In the genomic region with DNA sequence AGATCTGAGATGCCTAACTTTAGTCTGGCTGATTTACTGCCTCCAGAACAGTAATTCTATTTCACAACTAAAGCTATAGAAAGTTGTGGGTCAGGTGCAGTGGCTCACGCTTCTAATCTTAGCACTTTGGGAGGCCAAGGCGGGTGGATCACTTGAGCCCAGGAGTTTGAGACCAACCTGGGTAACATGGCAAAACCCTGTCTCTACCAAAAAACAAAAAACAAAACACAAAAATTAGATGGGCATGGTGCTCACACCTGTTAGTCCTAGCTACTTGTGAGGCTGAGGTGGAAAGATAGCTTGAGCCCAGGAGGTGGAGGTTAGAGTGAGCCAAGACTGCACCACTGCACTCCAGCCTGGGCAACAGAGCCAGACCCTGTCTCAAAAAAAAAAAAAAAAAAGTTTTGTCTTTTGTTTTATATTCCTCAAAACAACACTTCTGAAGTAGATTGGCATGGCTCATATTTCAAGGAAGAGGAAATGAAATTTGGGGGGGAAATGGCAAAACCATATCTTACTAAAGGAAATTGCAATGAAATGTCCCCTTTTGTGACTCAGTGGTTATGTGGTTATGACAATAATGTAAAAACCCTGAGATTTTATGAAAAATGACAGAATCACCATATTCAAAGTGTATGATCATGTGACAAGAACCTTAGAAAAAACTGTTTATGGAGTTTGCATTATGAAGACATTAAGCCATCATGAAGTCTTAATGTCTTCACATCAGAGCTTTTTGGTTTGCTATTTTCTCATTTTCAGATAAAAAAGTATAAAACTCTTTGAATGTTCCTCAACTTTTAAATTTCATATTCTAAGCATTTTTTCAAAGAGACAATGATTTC, we compare ENCODE assay signal across 16 cellular contexts. TPM values are rescaled to one million over a fixed set of nuclear protein-coding genes. Genes with fewer than 3 reads are reported as not detected.
DNase-seq lines count a peak whose midpoint lies in the region; ATAC-seq and TF ChIP-seq lines count a peak whose summit lies in the region.
"Had no signal": no experiment of that assay in that cellular context is flagged by ENCODE, and none has a peak within 500 bp of the region (broad histone marks: within the 10 kb centered on the region; RNA-seq: fewer than 3 reads in every experiment).

No MANE protein-coding gene starts in this region.

- no peak for TF ChIP-seq POLR2A in body of pancreas (IDR thresholded peaks at IDR 0.05)

- no peaks in the 10 kb centered on the region for H3K27me3 Mint-ChIP-seq in activated T-helper 2 cell treated with anti-CD3 and anti-CD28 coated beads, Interferon-gamma antibody, Interleukin-2, Interleukin-4, amounts not matched to agents 10 μg/mL and 5 μg/mL and 100 μg/mL, durations not matched to agents 14 hours and 24 hours and 36 hours (ENCODE audit: low read depth)

- H3K4me3 Mint-ChIP-seq in activated T-helper 2 cell treated with anti-CD3 and anti-CD28 coated beads, Interferon-gamma antibody, Interleukin-2, Interleukin-4, amounts not matched to agents 10 μg/mL and 5 μg/mL and 100 μg/mL, durations not matched to agents 14 hours and 24 hours and 36 hours (ENCODE audit: low read depth) = peak overlapping the region; percentile 27

- no peaks in the 10 kb centered on the region for H3K36me3 ChIP-seq in skeletal muscle tissue (ENCODE audit: control insufficient read depth in 3 of 3, insufficient read depth in 3 of 3, low read length in 3 of 3)
- no peaks in the 10 kb centered on the region for H3K36me3 ChIP-seq in body of pancreas (replicated peaks in 1 of 2; ENCODE audit: insufficient read depth in 1 of 2, low read depth in 2 of 2)
- H3K36me3 ChIP-seq: upper lobe of left lung had no signal

- no peaks in the 10 kb centered on the region for H3K9me3 Mint-ChIP-seq in activated T-helper 2 cell treated with anti-CD3 and anti-CD28 coated beads, Interferon-gamma antibody, Interleukin-2, Interleukin-4, amounts not matched to agents 10 μg/mL and 5 μg/mL and 100 μg/mL, durations not matched to agents 14 hours and 24 hours and 36 hours

- H3K27ac Mint-ChIP-seq in activated T-helper 2 cell treated with anti-CD3 and anti-CD28 coated beads, Interferon-gamma antibody, Interleukin-2, Interleukin-4, amounts not matched to agents 10 μg/mL and 5 μg/mL and 100 μg/mL, durations not matched to agents 14 hours and 24 hours and 36 hours = peak overlapping the region; percentile 83

- WGBS in body of pancreas, 2 donors = 78 to 91% methylated on average over 2 of the region's 2 CpGs

- H3K4me3 ChIP-seq in skeletal muscle tissue (ENCODE audit: low read length in 3 of 3) (no peak overlapping the region), body of pancreas (no peak overlapping the region)
- H3K4me3 ChIP-seq: smooth muscle cell, upper lobe of left lung had no signal

- H3K9me3 ChIP-seq in skeletal muscle tissue (ENCODE audit: control insufficient read depth in 3 of 3, low read length in 3 of 3) (no peaks in the 10 kb centered on the region), body of pancreas (no peaks in the 10 kb centered on the region)
- H3K9me3 ChIP-seq: upper lobe of left lung had no signal

- no peak for TF ChIP-seq CTCF in body of pancreas (IDR thresholded peaks at IDR 0.05)

- peak; percentile 38 for DNase-seq in SIG-M5 treated with dmso at 0.1 percent for 504 hours (lab: John Stamatoyannopoulos, UW; ENCODE audit: unreplicated experiment)
- DNase-seq in SIG-M5 (lab: John Stamatoyannopoulos, UW) = no peak
- DNase-seq in MV-4-11 (lab: John Stamatoyannopoulos, UW) = peak; percentile 83
- no peak for DNase-seq in activated T-helper 2 cell treated with anti-CD3 and anti-CD28 coated beads, Interferon-gamma antibody, Interleukin-2, Interleukin-4, amounts not matched to agents 10 μg/mL and 5 μg/mL and 100 μg/mL, durations not matched to agents 14 hours and 24 hours and 36 hours (ENCODE audit: low spot score)
- DNase-seq in substantia nigra (lab: John Stamatoyannopoulos, UW) = no peak
- DNase-seq in body of pancreas = no peak
- no peak for DNase-seq in left cardiac atrium
- DNase-seq: Calu3, MM.1S, occipital lobe, T1000, upper lobe of left lung had no signal

- no peak overlapping the region for H3K9ac ChIP-seq in skeletal muscle tissue (ENCODE audit: low read depth in 1 of 3, low read length in 3 of 3)

- H3K27ac ChIP-seq in skeletal muscle tissue (ENCODE audit: low read depth, low read length) (peak overlapping the region; percentile 40), substantia nigra (ENCODE audit: low read depth, low read length, poor library complexity, severe bottlenecking) (no peak overlapping the region), body of pancreas (no peak overlapping the region)
- H3K27ac ChIP-seq: 22Rv1, RWPE1, upper lobe of left lung had no signal

- peaks cover 83% of the 10 kb centered on the region for H3K4me1 Mint-ChIP-seq in activated T-helper 2 cell treated with anti-CD3 and anti-CD28 coated beads, Interferon-gamma antibody, Interleukin-2, Interleukin-4, amounts not matched to agents 10 μg/mL and 5 μg/mL and 100 μg/mL, durations not matched to agents 14 hours and 24 hours and 36 hours (ENCODE audit: low read depth)

- H3K27me3 ChIP-seq in skeletal muscle tissue (ENCODE audit: control insufficient read depth in 3 of 3, insufficient read depth in 3 of 3, low read length in 3 of 3) (no peaks in the 10 kb centered on the region), body of pancreas (no peaks in the 10 kb centered on the region)
- H3K27me3 ChIP-seq: upper lobe of left lung had no signal

- H3K4me1 ChIP-seq in skeletal muscle tissue (ENCODE audit: control insufficient read depth in 3 of 3, insufficient read depth in 3 of 3, low read length in 3 of 3) (peaks cover 30 to 51% (median 35%) of the 10 kb centered on the region in 3 donors), body of pancreas (peaks cover 17% of the 10 kb centered on the region)

- ATAC-seq in body of pancreas (no peak), left cardiac atrium (no peak)

- intact Hi-C loops in activated T-helper 2 cell treated with anti-CD3 and anti-CD28 coated beads, Interferon-gamma antibody, Interleukin-2, Interleukin-4, amounts not matched to agents 10 μg/mL and 5 μg/mL and 100 μg/mL, durations not matched to agents 14 hours and 24 hours and 36 hours (cut with micrococcal nuclease) = no loop called here
- intact Hi-C loops in body of pancreas (cut with DNase I) = no loop called here
- intact Hi-C loops in left cardiac atrium (cut with DNase I) = no loop called here

- H3K36me3 Mint-ChIP-seq in activated T-helper 2 cell treated with anti-CD3 and anti-CD28 coated beads, Interferon-gamma antibody, Interleukin-2, Interleukin-4, amounts not matched to agents 10 μg/mL and 5 μg/mL and 100 μg/mL, durations not matched to agents 14 hours and 24 hours and 36 hours (ENCODE audit: low read depth) = peaks cover 62% of the 10 kb centered on the region

RNA-seq across cellular contexts. Expression of a gene that starts 16.2 kb away (rescaled TPM):
- 358 and 359 TPM in 2 replicates for total RNA-seq in activated T-helper 2 cell treated with anti-CD3 and anti-CD28 coated beads, Interferon-gamma antibody, Interleukin-2, Interleukin-4, amounts not matched to agents 10 μg/mL and 5 μg/mL and 100 μg/mL, durations not matched to agents 14 hours and 24 hours and 36 hours
- total RNA-seq in skeletal muscle tissue (21.9 TPM), body of pancreas (10 to 100 TPM; 17.1 to 17.9 TPM), left cardiac atrium (10 to 100 TPM; 27.7 to 29.0 TPM)

RNA-seq across cellular contexts. Expression of a gene that starts 26.9 kb away (rescaled TPM):
- total RNA-seq in activated T-helper 2 cell treated with anti-CD3 and anti-CD28 coated beads, Interferon-gamma antibody, Interleukin-2, Interleukin-4, amounts not matched to agents 10 μg/mL and 5 μg/mL and 100 μg/mL, durations not matched to agents 14 hours and 24 hours and 36 hours = 22.3 and 23.7 TPM in 2 replicates
- total RNA-seq in skeletal muscle tissue (19.8 TPM), body of pancreas (10 to 100 TPM in 1 of 2 donors, 1 to 10 TPM in 1; 9.6 to 11.4 TPM), left cardiac atrium (10 to 100 TPM; 23.6 to 27.6 TPM)

Comparison
In these comparisons a context has a peak if more than half of its experiments do, and no peak if none do; other contexts are left out.
1. DNase-seq: peak in SIG-M5 treated with dmso at 0.1 percent for 504 hours (single experiment) and MV-4-11 (single experiment); none in SIG-M5 (single experiment), activated T-helper 2 cell treated with anti-CD3 and anti-CD28 coated beads, Interferon-gamma antibody, Interleukin-2, Interleukin-4, amounts not matched to agents 10 μg/mL and 5 μg/mL and 100 μg/mL, durations not matched to agents 14 hours and 24 hours and 36 hours (single experiment), substantia nigra (0 of 49), body of pancreas (0 of 4) and left cardiac atrium (single experiment).
2. RNA of a gene that starts 16.2 kb away (total RNA-seq): 358 to 359 TPM in activated T-helper 2 cell treated with anti-CD3 and anti-CD28 coated beads, Interferon-gamma antibody, Interleukin-2, Interleukin-4, amounts not matched to agents 10 μg/mL and 5 μg/mL and 100 μg/mL, durations not matched to agents 14 hours and 24 hours and 36 hours; 27.7 to 29.0 TPM in left cardiac atrium, 21.9 TPM in skeletal muscle tissue (single experiment) and 17.1 to 17.9 TPM in body of pancreas; every median in the first group is over 10 times any median in the second.